ENCODE assay signal across 18 cellular contexts in genomic region chr14:61380984-61381383, GRCh38. TPM values are rescaled to one million over a fixed set of nuclear protein-coding genes. Genes with fewer than 3 reads are reported as not detected.
A peak's percentile ranks its signal among the peaks of the same experiment; 100 is the strongest.
DNase-seq lines count a peak whose midpoint lies in the region; ATAC-seq, FAIRE-seq and TF ChIP-seq lines count a peak whose summit lies in the region.
"Had no signal": no experiment of that assay in that cellular context is flagged by ENCODE, and none has a peak within 500 bp of the region (broad histone marks: within the 10 kb centered on the region; RNA-seq: fewer than 3 reads in every experiment).

No MANE protein-coding gene starts in this region.

- no peak overlapping the region for H2AFZ ChIP-seq in PC-9
- H2AFZ ChIP-seq in H1 (ENCODE audit: low read length) = no peak overlapping the region

- H2BK5ac ChIP-seq in H1 (ENCODE audit: low read depth, low read length) = no peak overlapping the region

- H3K4ac ChIP-seq in H1 (replicated peaks; ENCODE audit: insufficient read length, low read depth, low read length) = no peak overlapping the region

- no peaks in the 10 kb centered on the region for H3K27me3 Mint-ChIP-seq in natural killer cell treated with Interleukin-12 subunit alpha and Interleukin-12 subunit beta and Interleukin-15 and Interleukin-18, amount 100 ng/mL, for 72 hours
- H3K27me3 Mint-ChIP-seq in natural killer cell (ENCODE audit: low read depth in 2 of 2) = no peaks in the 10 kb centered on the region
- H3K27me3 Mint-ChIP-seq in stimulated activated naive CD8-positive, alpha-beta T cell treated with anti-CD3 and anti-CD28 coated beads, Interleukin-15, amount 100 ng/mL, for 72 hours = no peaks in the 10 kb centered on the region

- no peaks in the 10 kb centered on the region for H3K27me3 ChIP-seq in PC-9 (ENCODE audit: insufficient read depth, low read depth)
- no peaks in the 10 kb centered on the region for H3K27me3 ChIP-seq in H1 (replicated peaks in 1 of 4; ENCODE audit: control insufficient read depth in 3 of 4, extremely low read depth in 1 of 4, insufficient read depth in 3 of 4, low read length in 3 of 4)
- H3K27me3 ChIP-seq in lower lobe of right lung (ENCODE audit: low read depth) = no peaks in the 10 kb centered on the region
- H3K27me3 ChIP-seq: suprapubic skin had no signal

- H3F3A ChIP-seq in PC-9 (ENCODE audit: insufficient read depth, low read depth) = peaks cover 6% of the 10 kb centered on the region; the same call in 1 of the 2 replicates

- no TSS peak for BruUV-seq in PC-9 (replicated peaks; lab: Mats Ljungman, UMichigan)

- no peak overlapping the region for H2BK120ac ChIP-seq in H1 (replicated peaks; ENCODE audit: low read depth, low read length)

- H3K36me3 Mint-ChIP-seq in natural killer cell treated with Interleukin-12 subunit alpha and Interleukin-12 subunit beta and Interleukin-15 and Interleukin-18, amount 100 ng/mL, for 72 hours = peaks cover 17% of the 10 kb centered on the region
- no peaks in the 10 kb centered on the region for H3K36me3 Mint-ChIP-seq in natural killer cell

- H3K9ac ChIP-seq in H1 (replicated peaks in 1 of 4; ENCODE audit: extremely low read depth in 1 of 4, low read depth in 3 of 4, low read length in 3 of 4) = no peak overlapping the region

- H3K79me2 ChIP-seq in PC-9 (ENCODE audit: low read depth) = peaks cover 85% of the 10 kb centered on the region
- no peaks in the 10 kb centered on the region for H3K79me2 ChIP-seq in H1 (ENCODE audit: control insufficient read depth in 1 of 2, insufficient read depth in 2 of 2, low read length in 2 of 2)

- H3K4me1 ChIP-seq in PC-9 (replicated peaks; ENCODE audit: insufficient read depth) (peaks cover 48% of the 10 kb centered on the region), H1 (replicated peaks in 1 of 4; ENCODE audit: control insufficient read depth in 3 of 4, insufficient read depth in 4 of 4, low read length in 3 of 4) (no peaks in the 10 kb centered on the region), lower lobe of right lung (peaks cover 37% of the 10 kb centered on the region)

- H3K9me2 ChIP-seq in PC-9 (ENCODE audit: insufficient read depth) = no peaks in the 10 kb centered on the region

- peak overlapping the region; percentile 75 for H3K4me3 Mint-ChIP-seq in natural killer cell treated with Interleukin-12 subunit alpha and Interleukin-12 subunit beta and Interleukin-15 and Interleukin-18, amount 100 ng/mL, for 72 hours
- H3K4me3 Mint-ChIP-seq in natural killer cell = no peak overlapping the region
- H3K4me3 Mint-ChIP-seq in stimulated activated naive CD8-positive, alpha-beta T cell treated with anti-CD3 and anti-CD28 coated beads, Interleukin-15, amount 100 ng/mL, for 72 hours = peak overlapping the region; percentile 8 to 75
- H3K4me3 Mint-ChIP-seq: neural crest cell had no signal

- H3K9me3 Mint-ChIP-seq in natural killer cell treated with Interleukin-12 subunit alpha and Interleukin-12 subunit beta and Interleukin-15 and Interleukin-18, amount 100 ng/mL, for 72 hours = peaks cover 6% of the 10 kb centered on the region
- H3K9me3 Mint-ChIP-seq in natural killer cell = no peaks in the 10 kb centered on the region
- H3K9me3 Mint-ChIP-seq in stimulated activated naive CD8-positive, alpha-beta T cell treated with anti-CD3 and anti-CD28 coated beads, Interleukin-15, amount 100 ng/mL, for 72 hours = peaks cover 0 to 5% of the 10 kb centered on the region in 2 donors

- H3K4me2 ChIP-seq in PC-9 (peak overlapping the region; percentile 28), H1 (ENCODE audit: insufficient read depth in 1 of 2, low read depth in 2 of 2, low read length in 2 of 2) (no peak overlapping the region)

- no peak for TF ChIP-seq EP300 in H1 (IDR thresholded peaks at IDR 0.05; ENCODE audit: borderline replicate concordance in 1 of 2, low read depth in 2 of 2, low read length in 2 of 2)

- WGBS in H1 (ENCODE audit: extremely low coverage in 1 of 2, insufficient coverage in 1 of 2, insufficient read length in 1 of 2, insufficient replicate concordance in 2 of 2, low coverage in 1 of 2, low lambda C conversion rate in 2 of 2, missing lambda C conversion rate in 1 of 2), 2 experiments = 81% methylated on average over 3 of the region's 3 CpGs; no CpG with 5 or more reads in 1 of the 2 experiments

- H3K14ac ChIP-seq in H1 (ENCODE audit: insufficient read length) = no peak overlapping the region

- H3K18ac ChIP-seq in H1 (ENCODE audit: extremely low read depth, low read length) = no peak overlapping the region

- H3K27ac ChIP-seq in PC-9 (peak overlapping the region; percentile 36), H1 (ENCODE audit: low read depth, low read length) (no peak overlapping the region), lower lobe of right lung (no peak overlapping the region)
- H3K27ac ChIP-seq: suprapubic skin had no signal

- POLR2A ChIA-PET in PC-9 (lab: Charles Lee; ENCODE audit: unreplicated experiment) (interaction anchor here (0.5 to 0.6 kb wide), 2 partner anchors 12 to 15 kb away, joined by 3 to 5 read pairs; no protein-coding TSS in a partner anchor), H1 (lab: Charles Lee; ENCODE audit: partially characterized antibody) (interaction anchor here (0.7 kb wide), 1 partner anchor 80 kb away, joined by 3 read pairs; no protein-coding TSS in a partner anchor)

- H4K8ac ChIP-seq in H1 (ENCODE audit: extremely low read depth, insufficient read depth, low read length) = no peak overlapping the region

- TF ChIP-seq RAD21 in H1 (IDR thresholded peaks at IDR 0.05 in 1 of 2, conservative IDR thresholded peaks at IDR 0.05 in 1 of 2; ENCODE audit: low read depth in 2 of 2, low read length in 2 of 2) = no peak; a peak in 1 of 4 replicates

- H4K91ac ChIP-seq in H1 (replicated peaks; ENCODE audit: insufficient read length, low read length) = no peak overlapping the region

- H2BK12ac ChIP-seq in H1 (ENCODE audit: low read depth, low read length) = no peak overlapping the region

- TF ChIP-seq POLR2A in H1 (IDR thresholded peaks at IDR 0.05; ENCODE audit: control extremely low read depth in 1 of 2, low read depth in 2 of 2, low read length in 2 of 2) = no peak

- no peaks in the 10 kb centered on the region for H3K23me2 ChIP-seq in H1 (ENCODE audit: low read depth, low read length)

- H4K20me1 ChIP-seq in PC-9 (ENCODE audit: insufficient read depth) (no peaks in the 10 kb centered on the region), H1 (replicated peaks in 1 of 2; ENCODE audit: control insufficient read depth in 1 of 2, insufficient read depth in 2 of 2, low read length in 2 of 2) (no peaks in the 10 kb centered on the region)

- H3K23ac ChIP-seq in H1 (ENCODE audit: insufficient read length) = no peak overlapping the region

- no peak overlapping the region for H3K56ac ChIP-seq in H1 (replicated peaks; ENCODE audit: insufficient read length, low read depth, low read length)

- H2BK15ac ChIP-seq in H1 (ENCODE audit: low read length) = no peak overlapping the region

- DNase-seq in natural killer cell treated with Interleukin-12 subunit alpha and Interleukin-12 subunit beta and Interleukin-15 and Interleukin-18, amount 100 ng/mL, for 72 hours (ENCODE audit: low spot score) = no peak
- DNase-seq in natural killer cell (no peak), PC-9 (peak; percentile 29 to 68), H1 (ENCODE audit: low read depth in 1 of 2, low spot score in 2 of 2) (no peak), lower lobe of right lung (no peak)
- no peak for DNase-seq in stimulated activated naive CD8-positive, alpha-beta T cell treated with anti-CD3 and anti-CD28 coated beads, Interleukin-15, amount 100 ng/mL, for 72 hours
- DNase-seq: DND-41, NCI-H187, NCI-H510A, retina had no signal

- H4K5ac ChIP-seq in H1 (ENCODE audit: insufficient read length, low read depth, low read length) = no peak overlapping the region

- intact Hi-C loops in natural killer cell (cut with micrococcal nuclease) = no loop called here
- intact Hi-C loops in PC-9 (cut with micrococcal nuclease; ENCODE audit: unreplicated experiment) = loop anchor here (1.0 to 2.0 kb wide), 4 partner anchors 25 to 84 kb away; partner anchors contain the start of gene PRKCH
- intact Hi-C loops in lower lobe of right lung (cut with DNase I) = no loop called here

- H3K27ac Mint-ChIP-seq in natural killer cell treated with Interleukin-12 subunit alpha and Interleukin-12 subunit beta and Interleukin-15 and Interleukin-18, amount 100 ng/mL, for 72 hours = no peak overlapping the region
- no peak overlapping the region for H3K27ac Mint-ChIP-seq in natural killer cell
- peak overlapping the region in 1 of 2 donors; percentile 39 for H3K27ac Mint-ChIP-seq in stimulated activated naive CD8-positive, alpha-beta T cell treated with anti-CD3 and anti-CD28 coated beads, Interleukin-15, amount 100 ng/mL, for 72 hours

- FAIRE-seq in H1 (lab: Jason Lieb, UNC) = peak; percentile 81
- FAIRE-seq: endometrium, frontal cortex, TTC549 had no signal

- ATAC-seq in natural killer cell treated with Interleukin-12 subunit alpha and Interleukin-12 subunit beta and Interleukin-15 and Interleukin-18, amount 100 ng/mL, for 72 hours = no peak
- no peak for ATAC-seq in natural killer cell
- ATAC-seq in stimulated activated naive CD8-positive, alpha-beta T cell treated with anti-CD3 and anti-CD28 coated beads, Interleukin-15, amount 100 ng/mL, for 72 hours = no peak
- no peak for ATAC-seq in HG03469 (IDR thresholded peaks at IDR 0.05; ENCODE audit: unreplicated experiment)
- no peak for ATAC-seq in GM19397 (IDR thresholded peaks at IDR 0.05; ENCODE audit: unreplicated experiment)
- no peak for ATAC-seq in lower lobe of right lung
- ATAC-seq: SK-N-SH treated with all-trans-retinoic acid at 6 μM for 48 hours had no signal

- TF ChIP-seq CTCF in natural killer cell (IDR thresholded peaks at IDR 0.05) (no peak), PC-9 (conservative IDR thresholded peaks at IDR 0.05) (peak; percentile 57; the same call in 1 of the 2 replicates), H1 (IDR thresholded peaks at IDR 0.05; ENCODE audit: control extremely low read depth in 1 of 3, insufficient read depth in 1 of 3, low read depth in 1 of 3, low read length in 3 of 3) (peak; percentile 28 to 47 (median 31); a peak in 3 of 4 replicates), lower lobe of right lung (IDR thresholded peaks at IDR 0.05) (no peak)

- H3K36me3 ChIP-seq in PC-9 (ENCODE audit: low read depth) (no peaks in the 10 kb centered on the region), H1 (ENCODE audit: control insufficient read depth in 2 of 4, insufficient read depth in 4 of 4, low read length in 3 of 4) (no peaks in the 10 kb centered on the region; a peak in 1 of 8 replicates), lower lobe of right lung (no peaks in the 10 kb centered on the region)
- H3K36me3 ChIP-seq: suprapubic skin had no signal

- no peak overlapping the region for H3K4me3 ChIP-seq in PC-9
- no peak overlapping the region for H3K4me3 ChIP-seq in H1 (ENCODE audit: extremely low read depth in 1 of 4, insufficient read depth in 2 of 4, low read depth in 3 of 4, low read length in 4 of 4)
- no peak overlapping the region for H3K4me3 ChIP-seq in lower lobe of right lung
- H3K4me3 ChIP-seq: suprapubic skin had no signal

- H3K79me1 ChIP-seq in H1 (ENCODE audit: low read depth, low read length) = no peaks in the 10 kb centered on the region; the same call in 1 of the 2 replicates

- 0 out of 2 replicates have a peak, but pooled peaks cover 6% of the 10 kb centered on the region for H3K9me3 ChIP-seq in PC-9 (ENCODE audit: insufficient read depth, low read depth)
- H3K9me3 ChIP-seq in H1 (ENCODE audit: insufficient read depth in 2 of 2, low read depth in 1 of 2, low read length in 1 of 2) = 0 out of 4 replicates have a peak, but pooled peaks cover 0 to 2% of the 10 kb centered on the region in 2 experiments
- H3K9me3 ChIP-seq in lower lobe of right lung = no peaks in the 10 kb centered on the region

- CTCF ChIA-PET in PC-9 (lab: Charles Lee) (interaction anchor here (0.6 kb wide), 2 partner anchors 14 to 76 kb away, joined by 4 to 8 read pairs; no protein-coding TSS in a partner anchor), H1 (lab: Charles Lee; ENCODE audit: partially characterized antibody) (interaction anchor here (0.9 to 1.9 kb wide), 2 partner anchors 9 to 51 kb away, joined by 4 read pairs; no protein-coding TSS in a partner anchor)

- no peak overlapping the region for H2AK5ac ChIP-seq in H1 (ENCODE audit: low read depth, low read length)

- H2BK20ac ChIP-seq in H1 (ENCODE audit: low read length) = no peak overlapping the region

- H3K4me1 Mint-ChIP-seq in natural killer cell treated with Interleukin-12 subunit alpha and Interleukin-12 subunit beta and Interleukin-15 and Interleukin-18, amount 100 ng/mL, for 72 hours (ENCODE audit: low read depth in 2 of 2) = peaks cover 0 to 60% of the 10 kb centered on the region in 2 donors
- no peaks in the 10 kb centered on the region for H3K4me1 Mint-ChIP-seq in natural killer cell
- no peaks in the 10 kb centered on the region for H3K4me1 Mint-ChIP-seq in stimulated activated naive CD8-positive, alpha-beta T cell treated with anti-CD3 and anti-CD28 coated beads, Interleukin-15, amount 100 ng/mL, for 72 hours
- H3K4me1 Mint-ChIP-seq: neural crest cell had no signal

RNA-seq across cellular contexts. Expression of gene PRKCH, which starts 59.6 kb away (rescaled TPM):
- total RNA-seq in natural killer cell treated with Interleukin-12 subunit alpha and Interleukin-12 subunit beta and Interleukin-15 and Interleukin-18, amount 100 ng/mL, for 72 hours = 100 to 1,000 TPM; 182 to 216 TPM
- total RNA-seq in natural killer cell (100 to 1,000 TPM; 610 to 756 (median 618) TPM), PC-9 (2021) (32.4 and 49.8 TPM in 2 replicates), lower lobe of right lung (60.9 TPM)
- total RNA-seq in H1 (2021; fragmentation: NEBNext Ultra II Directional; extraction: Animal tissue kit (Norgen Biotek cat#: 25700)) = 5.2 and 6.4 TPM in 2 replicates
- 7.0 and 8.9 TPM in 2 replicates for polyA plus RNA-seq in H1 (2011; rRNA removed)
- 7.5 TPM for polyA plus RNA-seq in H1 (2011; cell fraction: cytosol; rRNA removed)
- 11.9 TPM for polyA plus RNA-seq in H1 (2011; cell fraction: nucleus; rRNA removed)
- polyA plus RNA-seq in H1 (2012, experiment 1 of 2) = 4.0 to 7.5 TPM (median 5.5 TPM) in 4 replicates
- 0.93 TPM for polyA plus RNA-seq in H1 (2012, experiment 2 of 2)
- polyA plus RNA-seq in H1 (2013, experiment 1 of 2) = 5.1 TPM
- polyA plus RNA-seq in H1 (2013, experiment 2 of 2) = 5.2 TPM
- polyA minus RNA-seq in H1 (2011; rRNA and poly(A)+ RNA removed) = 21.9 and 23.9 TPM in 2 replicates
- polyA minus RNA-seq in H1 (2011; cell fraction: cytosol; rRNA and poly(A)+ RNA removed) = 16.1 TPM
- 17.3 TPM for polyA minus RNA-seq in H1 (2011; cell fraction: nucleus; rRNA and poly(A)+ RNA removed)

Comparison
In these comparisons a context has a peak if more than half of its experiments do, and no peak if none do; other contexts are left out.
1. DNase-seq: peak in PC-9 (2 of 2); none in natural killer cell treated with Interleukin-12 subunit alpha and Interleukin-12 subunit beta and Interleukin-15 and Interleukin-18, amount 100 ng/mL, for 72 hours (single experiment), natural killer cell (single experiment), H1 (0 of 2), stimulated activated naive CD8-positive, alpha-beta T cell treated with anti-CD3 and anti-CD28 coated beads, Interleukin-15, amount 100 ng/mL, for 72 hours (0 of 2) and lower lobe of right lung (single experiment).
2. CTCF ChIP-seq: peak in PC-9 (single experiment) and H1 (3 of 3); none in natural killer cell (single experiment) and lower lobe of right lung (single experiment).